Comparison of ENCODE assay signal across 15 cellular contexts in the genomic region with DNA sequence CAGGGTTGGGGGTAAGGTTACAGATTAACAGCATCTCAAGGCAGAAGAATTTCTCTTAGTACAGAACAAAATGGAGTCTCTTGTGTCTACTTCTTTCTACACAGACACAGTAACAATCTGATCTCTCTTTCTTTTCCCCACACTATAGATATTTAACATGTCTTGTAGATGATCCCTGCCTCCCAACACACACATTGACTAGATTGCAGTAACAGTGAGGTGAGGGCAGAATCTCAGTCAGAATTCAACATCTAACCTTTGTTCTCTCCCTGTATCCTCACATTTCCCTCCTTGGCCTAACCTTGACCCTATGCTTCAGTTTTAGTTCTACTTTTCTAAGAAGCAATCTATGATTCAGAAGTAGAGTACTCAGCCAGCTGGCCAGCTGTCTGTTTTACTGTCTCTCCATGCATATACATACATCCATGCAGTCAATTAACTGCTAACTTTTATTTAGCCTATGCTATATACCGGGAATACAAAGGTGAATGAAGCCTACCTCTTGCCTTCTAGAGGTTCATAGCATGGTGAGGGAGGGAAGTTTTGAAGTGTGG. TPM values are rescaled to one million over a fixed set of nuclear protein-coding genes. Genes with fewer than 3 reads are reported as not detected.
DNase-seq lines count a peak whose midpoint lies in the region; ATAC-seq, FAIRE-seq and TF ChIP-seq lines count a peak whose summit lies in the region.
"Had no signal": no experiment of that assay in that cellular context is flagged by ENCODE, and none has a peak within 500 bp of the region (broad histone marks: within the 10 kb centered on the region; RNA-seq: fewer than 3 reads in every experiment).

No MANE protein-coding gene starts in this region.

- no peak for FAIRE-seq in small intestine (lab: Jason Lieb, UNC)

- peaks cover 0 to 2% of the 10 kb centered on the region in 2 donors for H3K36me3 ChIP-seq in small intestine (ENCODE audit: control insufficient read depth in 2 of 2, insufficient read depth in 2 of 2, low read length in 2 of 2)
- no peaks in the 10 kb centered on the region for H3K36me3 ChIP-seq in CD8-positive, alpha-beta T cell (ENCODE audit: insufficient read depth, low read length)
- H3K36me3 ChIP-seq: heart left ventricle, sigmoid colon had no signal

- H3K27me3 ChIP-seq in small intestine (ENCODE audit: control insufficient read depth in 2 of 2, insufficient read depth in 2 of 2, low read length in 2 of 2), result no peaks in the 10 kb centered on the region
- no peaks in the 10 kb centered on the region for H3K27me3 ChIP-seq in CD8-positive, alpha-beta T cell (ENCODE audit: insufficient read depth, low read length)
- H3K27me3 ChIP-seq: heart left ventricle, sigmoid colon had no signal

- peak; percentile 49 for DNase-seq in NCI-H82 (lab: John Stamatoyannopoulos, UW)
- DNase-seq in NCI-H82 treated with DMSO at 0.1 percent for 48 hours (lab: John Stamatoyannopoulos, UW; ENCODE audit: unreplicated experiment), result no peak
- DNase-seq in small intestine, result peak; percentile 26
- no peak for DNase-seq in CD8-positive, alpha-beta T cell
- DNase-seq in ACHN, result no peak
- no peak for DNase-seq in DMS 273 treated with DMSO at 0.1 percent for 48 hours (lab: John Stamatoyannopoulos, UW)
- DNase-seq: 8988T; DMS79 treated with DMSO at 0.1 percent for 48 hours; effector CD8-positive, alpha-beta T cell; heart left ventricle; sigmoid colon had no signal

- no peaks in the 10 kb centered on the region for H3K36me3 Mint-ChIP-seq in IgD-negative memory B cell
- peaks cover 20% of the 10 kb centered on the region for H3K36me3 Mint-ChIP-seq in CD8-positive, alpha-beta T cell

- H3K27ac Mint-ChIP-seq in IgD-negative memory B cell, result peak overlapping the region; percentile 11 to 61 (median 11)
- no peak overlapping the region for H3K27ac Mint-ChIP-seq in CD8-positive, alpha-beta T cell

- peak overlapping the region in 3 of 4 donors; percentile 50 to 69 (median 63) for H3K4me3 Mint-ChIP-seq in IgD-negative memory B cell
- no peak overlapping the region for H3K4me3 Mint-ChIP-seq in CD8-positive, alpha-beta T cell

- H3K4me3 ChIP-seq in small intestine (ENCODE audit: low read depth in 1 of 2, low read length in 2 of 2), result no peak overlapping the region
- H3K4me3 ChIP-seq in CD8-positive, alpha-beta T cell (ENCODE audit: low read depth, low read length), result no peak overlapping the region
- H3K4me3 ChIP-seq: heart left ventricle, sigmoid colon had no signal

- H3K9me3 Mint-ChIP-seq in IgD-negative memory B cell, result no peaks in the 10 kb centered on the region
- H3K9me3 Mint-ChIP-seq in CD8-positive, alpha-beta T cell, result no peaks in the 10 kb centered on the region

- H3K27ac ChIP-seq in small intestine (ENCODE audit: low read depth in 1 of 2, low read length in 1 of 2), result no peak overlapping the region
- H3K27ac ChIP-seq in CD8-positive, alpha-beta T cell (ENCODE audit: low read depth, low read length), result no peak overlapping the region
- H3K27ac ChIP-seq: HL-60 had no signal

- intact Hi-C loops in CD8-positive, alpha-beta T cell (cut with DNase I, micrococcal nuclease), result loop anchor here in 1 of 2 experiments (5.0 kb wide), 1 partner anchor 36 kb away; no protein-coding TSS in a partner anchor

- no peaks in the 10 kb centered on the region for H3K27me3 Mint-ChIP-seq in IgD-negative memory B cell
- H3K27me3 Mint-ChIP-seq in CD8-positive, alpha-beta T cell (ENCODE audit: low read depth), result no peaks in the 10 kb centered on the region

- CTCF ChIA-PET in CD8-positive, alpha-beta T cell (lab: Charles Lee), result no interaction called here

- in situ Hi-C loops in ACHN (cut with HindIII; ENCODE audit: low pct_ligation_motif_present, low pct_unique_long_range_greater_than_20kb, low sequenced_read_pairs), result no loop called here

- H3K4me1 Mint-ChIP-seq in IgD-negative memory B cell, result peaks cover 49 to 74% (median 72%) of the 10 kb centered on the region in 3 donors
- H3K4me1 Mint-ChIP-seq in CD8-positive, alpha-beta T cell (ENCODE audit: low read depth), result peaks cover 58% of the 10 kb centered on the region

- WGBS in small intestine, 3 donors, result 81 to 85% (median 82%) methylated on average over 1 of the region's 1 CpG

- H3K9me3 ChIP-seq in small intestine (ENCODE audit: control insufficient read depth, low read depth), result no peaks in the 10 kb centered on the region
- H3K9me3 ChIP-seq in CD8-positive, alpha-beta T cell (ENCODE audit: low read length), result no peaks in the 10 kb centered on the region
- H3K9me3 ChIP-seq: heart left ventricle, sigmoid colon had no signal

- ATAC-seq in HG02571 (IDR thresholded peaks at IDR 0.05; ENCODE audit: unreplicated experiment), result peak; percentile 63
- ATAC-seq in CD8-positive, alpha-beta T cell, result no peak
- ATAC-seq: Panc1 had no signal

- TF ChIP-seq CTCF in CD8-positive, alpha-beta T cell (IDR thresholded peaks at IDR 0.05), result no peak

- peaks cover 4 to 14% of the 10 kb centered on the region in 2 donors for H3K4me1 ChIP-seq in small intestine (ENCODE audit: control insufficient read depth in 2 of 2, insufficient read depth in 1 of 2, low read depth in 1 of 2, low read length in 1 of 2)
- H3K4me1 ChIP-seq in CD8-positive, alpha-beta T cell (ENCODE audit: insufficient read depth, low read length), result peaks cover 16% of the 10 kb centered on the region

- POLR2A ChIA-PET in CD8-positive, alpha-beta T cell (lab: Charles Lee), result no interaction called here

RNA-seq across cellular contexts. Expression of gene DNAJC15, which starts 18.1 kb away (rescaled TPM):
- polyA plus RNA-seq in IgD-negative memory B cell (36.7 TPM), small intestine (10 to 100 TPM; 25.7 to 37.2 (median 34.0) TPM)
- total RNA-seq in CD8-positive, alpha-beta T cell, result 1 to 10 TPM; 4.2 to 5.9 TPM

RNA-seq across cellular contexts. Expression of gene EPSTI1, which starts 49.4 kb away (rescaled TPM):
- polyA plus RNA-seq in IgD-negative memory B cell, result 30.1 TPM
- 10 to 100 TPM; 11.3 to 18.2 (median 11.9) TPM for polyA plus RNA-seq in small intestine
- 1 to 10 TPM; 8.8 to 9.7 TPM for total RNA-seq in CD8-positive, alpha-beta T cell

Comparison
In these comparisons a context has a peak if more than half of its experiments do, and no peak if none do; other contexts are left out.
1. DNase-seq: peak in NCI-H82 (single experiment) and small intestine (single experiment); none in NCI-H82 treated with DMSO at 0.1 percent for 48 hours (single experiment), CD8-positive, alpha-beta T cell (0 of 7), ACHN (single experiment) and DMS 273 treated with DMSO at 0.1 percent for 48 hours (single experiment).